Comparison of ENCODE assay signal across 23 cellular contexts in genomic region chr16:11380836-11381235, GRCh38.
"Had no signal": no experiment of that assay in that cellular context is flagged by ENCODE, and none has a peak within 500 bp of the region (broad histone marks: within the 10 kb centered on the region; RNA-seq: fewer than 3 reads in every experiment).

No MANE protein-coding gene starts in this region.

- H3K9me3 Mint-ChIP-seq: activated naive CD4-positive, alpha-beta T cell treated with anti-CD3 and anti-CD28 coated beads, Interleukin-2, amount 50 U/mL, for 72 hours; immature natural killer cell; natural killer cell treated with Interleukin-12 subunit alpha and Interleukin-12 subunit beta and Interleukin-15 and Interleukin-18, amount 100 ng/mL, for 72 hours had no signal

- H3K27me3 Mint-ChIP-seq: activated CD8-positive, alpha-beta memory T cell treated with anti-CD3 and anti-CD28 coated beads, Interleukin-2, amount 10 ng/mL, durations not matched to agents 7 days and 5 days had no signal

- ATAC-seq: activated CD8-positive, alpha-beta memory T cell treated with anti-CD3 and anti-CD28 coated beads, Interleukin-2, amount 10 ng/mL, durations not matched to agents 7 days and 5 days; activated CD8-positive, alpha-beta T cell treated with anti-CD3 and anti-CD28 coated beads, Interleukin-2, amount 10 ng/mL, durations not matched to agents 7 days and 5 days; activated naive CD4-positive, alpha-beta T cell treated with anti-CD3 and anti-CD28 coated beads, Interleukin-2, amount 50 U/mL, for 72 hours; left lobe of liver; mucosa of descending colon; natural killer cell treated with Interleukin-12 subunit alpha and Interleukin-12 subunit beta and Interleukin-15 and Interleukin-18, amount 100 ng/mL, for 72 hours; sciatic nerve had no signal

- H3K4me1 ChIP-seq: suprapubic skin, tibial nerve had no signal

- H3K4me1 Mint-ChIP-seq: immature natural killer cell had no signal

- H3K4me3 Mint-ChIP-seq: activated CD8-positive, alpha-beta memory T cell treated with anti-CD3 and anti-CD28 coated beads, Interleukin-2, amount 10 ng/mL, durations not matched to agents 7 days and 5 days; activated CD8-positive, alpha-beta T cell treated with anti-CD3 and anti-CD28 coated beads, Interleukin-2, amount 10 ng/mL, durations not matched to agents 7 days and 5 days; immature natural killer cell had no signal

- H3K4me3 ChIP-seq: coronary artery, dorsolateral prefrontal cortex, lung, mucosa of descending colon, suprapubic skin, tibial nerve had no signal

- H3K27me3 ChIP-seq: dorsolateral prefrontal cortex, suprapubic skin, tibial nerve had no signal

- H3K9me3 ChIP-seq: mucosa of descending colon, suprapubic skin, tibial nerve had no signal

- H3K27ac ChIP-seq: coronary artery, dorsolateral prefrontal cortex, suprapubic skin, tibial nerve, VCaP had no signal

- H3K27ac Mint-ChIP-seq: activated CD8-positive, alpha-beta memory T cell treated with anti-CD3 and anti-CD28 coated beads, Interleukin-2, amount 10 ng/mL, durations not matched to agents 7 days and 5 days; activated CD8-positive, alpha-beta T cell treated with anti-CD3 and anti-CD28 coated beads, Interleukin-2, amount 10 ng/mL, durations not matched to agents 7 days and 5 days; activated naive CD4-positive, alpha-beta T cell treated with anti-CD3 and anti-CD28 coated beads, Interleukin-2, amount 50 U/mL, for 72 hours; immature natural killer cell had no signal

- DNase-seq: activated CD4-positive, alpha-beta T cell treated with anti-CD3 and anti-CD28 coated beads for 48 hours; activated CD8-positive, alpha-beta memory T cell treated with anti-CD3 and anti-CD28 coated beads, Interleukin-2, amount 10 ng/mL, durations not matched to agents 7 days and 5 days; activated CD8-positive, alpha-beta T cell treated with anti-CD3 and anti-CD28 coated beads, Interleukin-2, amount 10 ng/mL, durations not matched to agents 7 days and 5 days; activated naive CD4-positive, alpha-beta T cell; activated T-cell treated with anti-CD3 and anti-CD28 coated beads, Interleukin-2, amount 50 U/mL, for 48 hours; dorsolateral prefrontal cortex; effector memory CD4-positive, alpha-beta T cell; hippocampal formation; immature natural killer cell; mucosa of descending colon; small intestine; stimulated activated CD4-positive, alpha-beta T cell treated with anti-CD3 and anti-CD28 coated beads, Interleukin-1b, Interleukin-23, amount 100 ng/mL, for 48 hours; stimulated activated naive CD4-positive, alpha-beta T cell; T-helper 9 cell had no signal

- H3K36me3 ChIP-seq: suprapubic skin had no signal
